Comparison of ENCODE assay signal across 10 cellular contexts in the genomic region with DNA sequence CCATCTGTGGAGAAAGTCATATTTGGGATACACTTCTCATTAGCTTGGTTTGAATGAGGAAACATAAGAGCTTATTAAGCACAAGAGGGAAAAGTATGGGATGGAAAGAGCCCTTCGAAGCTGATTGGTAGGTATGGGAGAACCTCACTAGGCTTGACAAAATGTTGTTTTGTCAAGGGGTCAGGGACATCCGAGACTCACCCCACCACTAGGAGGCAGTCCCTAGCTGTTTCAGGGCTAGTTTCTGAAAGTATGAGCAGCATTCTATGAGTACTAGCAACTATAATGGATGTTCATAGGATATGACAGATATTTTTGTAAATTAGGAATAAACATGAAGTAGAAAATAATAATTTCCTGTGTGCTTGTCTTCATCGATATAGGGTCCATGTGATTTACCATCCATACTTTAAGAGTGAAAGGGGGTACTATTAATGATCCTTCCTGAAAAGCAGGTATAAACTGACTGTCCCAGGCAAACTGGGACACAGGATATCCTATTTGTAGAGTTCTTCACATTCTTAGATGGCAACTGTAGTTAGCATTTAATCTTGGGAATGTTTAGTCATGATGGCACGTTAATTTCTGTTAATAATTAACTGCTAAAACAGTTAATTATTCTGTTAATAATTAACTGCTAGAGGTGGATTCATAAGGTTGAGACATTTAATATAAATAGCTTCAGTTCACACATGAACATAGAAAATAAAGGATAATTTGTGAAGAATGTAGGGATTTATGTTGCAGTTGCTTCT. TPM values are rescaled to one million over a fixed set of nuclear protein-coding genes. Genes with fewer than 3 reads are reported as not detected.
DNase-seq lines count a peak whose midpoint lies in the region; ATAC-seq, FAIRE-seq and TF ChIP-seq lines count a peak whose summit lies in the region.
"Had no signal": no experiment of that assay in that cellular context is flagged by ENCODE, and none has a peak within 500 bp of the region (broad histone marks: within the 10 kb centered on the region; RNA-seq: fewer than 3 reads in every experiment).

No MANE protein-coding gene starts in this region.

- WGBS in small intestine, 3 donors: 67 to 72% (median 69%) methylated on average over 4 of the region's 4 CpGs

- H3K36me3 ChIP-seq in bronchial epithelial cell (ENCODE audit: control insufficient read depth, insufficient read depth, low read length): no peaks in the 10 kb centered on the region
- H3K36me3 ChIP-seq in small intestine (ENCODE audit: control insufficient read depth in 2 of 2, insufficient read depth in 2 of 2, low read length in 2 of 2): no peaks in the 10 kb centered on the region
- no peaks in the 10 kb centered on the region for H3K36me3 ChIP-seq in right atrium auricular region

- no peaks in the 10 kb centered on the region for H3K9me3 Mint-ChIP-seq in activated CD4-positive, alpha-beta memory T cell treated with anti-CD3 and anti-CD28 coated beads for 36 hours
- H3K9me3 Mint-ChIP-seq in activated CD4-positive, alpha-beta memory T cell treated with anti-CD3 and anti-CD28 coated beads, Interleukin-2, amount 10 ng/mL, durations not matched to agents 7 days and 5 days: no peaks in the 10 kb centered on the region
- H3K9me3 Mint-ChIP-seq: activated T-helper 2 cell treated with anti-CD3 and anti-CD28 coated beads, Interferon-gamma antibody, Interleukin-2, Interleukin-4, amounts not matched to agents 10 μg/mL and 5 μg/mL and 100 μg/mL, durations not matched to agents 14 hours and 24 hours and 36 hours had no signal

- H3K4me1 ChIP-seq in small intestine (ENCODE audit: control insufficient read depth in 2 of 2, insufficient read depth in 1 of 2, low read depth in 1 of 2, low read length in 1 of 2) (no peaks in the 10 kb centered on the region), right atrium auricular region (no peaks in the 10 kb centered on the region)

- no peak overlapping the region for H3K4me3 Mint-ChIP-seq in activated CD4-positive, alpha-beta memory T cell treated with anti-CD3 and anti-CD28 coated beads for 36 hours
- H3K4me3 Mint-ChIP-seq in activated CD4-positive, alpha-beta memory T cell treated with anti-CD3 and anti-CD28 coated beads, Interleukin-2, amount 10 ng/mL, durations not matched to agents 7 days and 5 days: no peak overlapping the region

- POLR2A ChIA-PET in activated CD4-positive, alpha-beta memory T cell treated with anti-CD3 and anti-CD28 coated beads for 36 hours (lab: Charles Lee): no interaction called here
- POLR2A ChIA-PET in activated CD4-positive, alpha-beta memory T cell treated with anti-CD3 and anti-CD28 coated beads, Interleukin-2, amount 10 ng/mL, durations not matched to agents 7 days and 5 days (lab: Charles Lee): no interaction called here

- H3K27ac ChIP-seq in small intestine (ENCODE audit: low read depth in 1 of 2, low read length in 1 of 2) (no peak overlapping the region), right atrium auricular region (no peak overlapping the region)

- peaks cover 17% of the 10 kb centered on the region for H3K27me3 Mint-ChIP-seq in activated CD4-positive, alpha-beta memory T cell treated with anti-CD3 and anti-CD28 coated beads for 36 hours
- peaks cover 8% of the 10 kb centered on the region for H3K27me3 Mint-ChIP-seq in activated CD4-positive, alpha-beta memory T cell treated with anti-CD3 and anti-CD28 coated beads, Interleukin-2, amount 10 ng/mL, durations not matched to agents 7 days and 5 days

- H3K9me3 ChIP-seq in small intestine (ENCODE audit: control insufficient read depth, low read depth) (no peaks in the 10 kb centered on the region), right atrium auricular region (no peaks in the 10 kb centered on the region)

- no peaks in the 10 kb centered on the region for H3K27me3 ChIP-seq in bronchial epithelial cell (ENCODE audit: control insufficient read depth, insufficient read depth, low read length)
- no peaks in the 10 kb centered on the region for H3K27me3 ChIP-seq in small intestine (ENCODE audit: control insufficient read depth in 2 of 2, insufficient read depth in 2 of 2, low read length in 2 of 2)
- H3K27me3 ChIP-seq in right atrium auricular region: no peaks in the 10 kb centered on the region

- H3K36me3 Mint-ChIP-seq in activated CD4-positive, alpha-beta memory T cell treated with anti-CD3 and anti-CD28 coated beads for 36 hours: no peaks in the 10 kb centered on the region
- no peaks in the 10 kb centered on the region for H3K36me3 Mint-ChIP-seq in activated CD4-positive, alpha-beta memory T cell treated with anti-CD3 and anti-CD28 coated beads, Interleukin-2, amount 10 ng/mL, durations not matched to agents 7 days and 5 days (ENCODE audit: low read depth)

- ATAC-seq in GM21529 (IDR thresholded peaks at IDR 0.05; ENCODE audit: unreplicated experiment): no peak

- intact Hi-C loops in activated CD4-positive, alpha-beta memory T cell treated with anti-CD3 and anti-CD28 coated beads for 36 hours (cut with micrococcal nuclease): no loop called here

- no peak overlapping the region for H3K4me3 ChIP-seq in bronchial epithelial cell (ENCODE audit: low read depth, low read length)
- H3K4me3 ChIP-seq in small intestine (ENCODE audit: low read depth in 1 of 2, low read length in 2 of 2): no peak overlapping the region
- no peak overlapping the region for H3K4me3 ChIP-seq in right atrium auricular region

- H3K4me1 Mint-ChIP-seq in activated CD4-positive, alpha-beta memory T cell treated with anti-CD3 and anti-CD28 coated beads for 36 hours (ENCODE audit: low read depth): no peaks in the 10 kb centered on the region
- H3K4me1 Mint-ChIP-seq in activated CD4-positive, alpha-beta memory T cell treated with anti-CD3 and anti-CD28 coated beads, Interleukin-2, amount 10 ng/mL, durations not matched to agents 7 days and 5 days: peaks cover 5% of the 10 kb centered on the region

- DNase-seq in activated CD4-positive, alpha-beta memory T cell treated with anti-CD3 and anti-CD28 coated beads for 36 hours: peak; percentile 12
- no peak for DNase-seq in activated CD4-positive, alpha-beta memory T cell treated with anti-CD3 and anti-CD28 coated beads, Interleukin-2, amount 10 ng/mL, durations not matched to agents 7 days and 5 days
- DNase-seq in Kasumi-1 (lab: John Stamatoyannopoulos, UW) (peak; percentile 74 to 79), bronchial epithelial cell (ENCODE audit: low read depth) (peak; percentile 49), small intestine (peak; percentile 49), NCI-H1105 (lab: John Stamatoyannopoulos, UW) (no peak), right atrium auricular region (ENCODE audit: low spot score) (no peak)

- peak; percentile 70 for TF ChIP-seq CTCF in bronchial epithelial cell (IDR thresholded peaks at IDR 0.05; ENCODE audit: insufficient read depth, low read length, severe bottlenecking)
- peak in 1 of 2 donors; percentile 14 for TF ChIP-seq CTCF in right atrium auricular region (IDR thresholded peaks at IDR 0.05)

- FAIRE-seq in bronchial epithelial cell (lab: Jason Lieb, UNC) (no peak), small intestine (lab: Jason Lieb, UNC) (no peak)
- FAIRE-seq: islet of Langerhans had no signal

- CTCF ChIA-PET in activated CD4-positive, alpha-beta memory T cell treated with anti-CD3 and anti-CD28 coated beads for 36 hours (lab: Charles Lee): no interaction called here
- CTCF ChIA-PET in activated CD4-positive, alpha-beta memory T cell treated with anti-CD3 and anti-CD28 coated beads, Interleukin-2, amount 10 ng/mL, durations not matched to agents 7 days and 5 days (lab: Charles Lee): no interaction called here

- no peak overlapping the region for H3K27ac Mint-ChIP-seq in activated CD4-positive, alpha-beta memory T cell treated with anti-CD3 and anti-CD28 coated beads for 36 hours
- no peak overlapping the region for H3K27ac Mint-ChIP-seq in activated CD4-positive, alpha-beta memory T cell treated with anti-CD3 and anti-CD28 coated beads, Interleukin-2, amount 10 ng/mL, durations not matched to agents 7 days and 5 days
- H3K27ac Mint-ChIP-seq: activated T-helper 2 cell treated with anti-CD3 and anti-CD28 coated beads, Interferon-gamma antibody, Interleukin-2, Interleukin-4, amounts not matched to agents 10 μg/mL and 5 μg/mL and 100 μg/mL, durations not matched to agents 14 hours and 24 hours and 36 hours had no signal

RNA-seq across cellular contexts. Expression of a gene that starts 28.4 kb away (rescaled TPM):
- not detected for total RNA-seq in activated CD4-positive, alpha-beta memory T cell treated with anti-CD3 and anti-CD28 coated beads for 36 hours
- under 1 TPM; 0.08 to 0.30 TPM for total RNA-seq in activated CD4-positive, alpha-beta memory T cell treated with anti-CD3 and anti-CD28 coated beads, Interleukin-2, amount 10 ng/mL, durations not matched to agents 7 days and 5 days
- total RNA-seq in bronchial epithelial cell (0.79 and 1.5 TPM in 2 replicates), right atrium auricular region (not detected)
- polyA plus RNA-seq in small intestine: not detected
- total RNA-seq: activated T-helper 2 cell treated with anti-CD3 and anti-CD28 coated beads, Interferon-gamma antibody, Interleukin-2, Interleukin-4, amounts not matched to agents 10 μg/mL and 5 μg/mL and 100 μg/mL, durations not matched to agents 14 hours and 24 hours and 36 hours had no signal

Comparison
In these comparisons a context has a peak if more than half of its experiments do, and no peak if none do; other contexts are left out.
1. DNase-seq: peak in activated CD4-positive, alpha-beta memory T cell treated with anti-CD3 and anti-CD28 coated beads for 36 hours (single experiment), Kasumi-1 (2 of 2), bronchial epithelial cell (single experiment) and small intestine (single experiment); none in activated CD4-positive, alpha-beta memory T cell treated with anti-CD3 and anti-CD28 coated beads, Interleukin-2, amount 10 ng/mL, durations not matched to agents 7 days and 5 days (single experiment), NCI-H1105 (single experiment) and right atrium auricular region (single experiment).